ENCODE assay signal across 8 cellular contexts in the genomic region with DNA sequence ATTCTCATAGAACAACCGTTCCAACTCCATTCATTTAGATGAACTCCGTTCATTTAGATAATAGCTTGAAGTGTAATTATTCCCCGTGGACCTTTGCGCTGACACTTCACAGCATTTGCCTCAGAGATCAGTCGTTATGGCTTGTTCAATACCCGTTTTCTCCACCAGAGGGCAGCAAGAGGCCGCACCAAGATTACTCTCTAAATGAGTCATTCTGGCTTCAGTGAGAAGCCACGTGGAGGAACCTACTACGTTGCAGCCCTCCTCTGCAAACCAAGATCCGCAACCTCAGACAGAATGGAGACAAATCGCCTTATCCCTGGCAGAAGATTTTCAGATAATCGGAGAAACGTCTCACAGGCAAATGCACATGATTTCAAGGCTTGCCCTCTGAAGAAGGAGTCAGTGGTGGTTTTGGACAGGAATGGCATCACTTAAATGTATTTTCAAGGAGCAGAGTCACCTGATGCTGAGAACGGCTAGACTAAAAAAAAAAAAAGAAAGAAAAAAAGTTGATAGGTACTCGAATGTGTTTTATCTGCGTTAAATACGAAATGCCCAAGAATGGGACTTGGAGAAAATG.
A peak's percentile ranks its signal among the peaks of the same experiment; 100 is the strongest.
DNase-seq lines count a peak whose midpoint lies in the region; ATAC-seq and FAIRE-seq lines count a peak whose summit lies in the region.

No MANE protein-coding gene starts in this region.

- peak; percentile 76 for FAIRE-seq in RCC 7860 (lab: Jason Lieb, UNC)

- no peak overlapping the region for H3K27ac ChIP-seq in Karpas-422 (ENCODE audit: low read length)

- peak; percentile 98 for ATAC-seq in GM21786 (IDR thresholded peaks at IDR 0.05; ENCODE audit: unreplicated experiment)
- peak; percentile 99 for ATAC-seq in activated T-cell treated with anti-CD3 and anti-CD28 coated beads, Interleukin-2, amount 50 U/mL, for 72 hours (replicated peaks in 1 of 2)

- H3K9ac ChIP-seq in Karpas-422 (ENCODE audit: low read length): peak overlapping the region; percentile 39

- peak overlapping the region; percentile 59 for H2AFZ ChIP-seq in Karpas-422 (ENCODE audit: low read length)

- H3K27ac Mint-ChIP-seq in activated T-cell treated with anti-CD3 and anti-CD28 coated beads, Interleukin-2, amount 50 U/mL, for 72 hours: no peak overlapping the region

- H3K36me3 Mint-ChIP-seq in activated T-cell treated with anti-CD3 and anti-CD28 coated beads, Interleukin-2, amount 50 U/mL, for 72 hours (ENCODE audit: insufficient read depth in 2 of 2): no peaks in the 10 kb centered on the region

- no peaks in the 10 kb centered on the region for H3K36me3 ChIP-seq in Karpas-422 (ENCODE audit: insufficient read depth, low read length)

- no peaks in the 10 kb centered on the region for H3K9me3 Mint-ChIP-seq in activated T-cell treated with anti-CD3 and anti-CD28 coated beads, Interleukin-2, amount 50 U/mL, for 72 hours

- H3K79me2 ChIP-seq in Karpas-422 (ENCODE audit: low read length): no peaks in the 10 kb centered on the region

- DNase-seq in DMS79 treated with DMSO at 0.1 percent for 48 hours (lab: John Stamatoyannopoulos, UW) (peak; percentile 51), Karpas-422 (peak; percentile 94), RCC 7860 (ENCODE audit: low spot score) (peak; percentile 57), fibroblast of the conjunctiva (ENCODE audit: low read depth) (peak; percentile 67), non-pigmented ciliary epithelial cell (ENCODE audit: low read depth) (peak; percentile 56), stromal cell of bone marrow (ENCODE audit: low read depth) (peak; percentile 61)
- peak; percentile 83 to 88 for DNase-seq in activated T-cell treated with anti-CD3 and anti-CD28 coated beads, Interleukin-2, amount 50 U/mL, for 72 hours

- H3K9me2 ChIP-seq in Karpas-422 (replicated peaks; ENCODE audit: insufficient read depth, low read length): no peaks in the 10 kb centered on the region

- no peaks in the 10 kb centered on the region for H4K20me1 ChIP-seq in Karpas-422 (ENCODE audit: insufficient read depth, low read depth, low read length)

- H3K27me3 ChIP-seq in Karpas-422 (ENCODE audit: low read length): no peaks in the 10 kb centered on the region

- peaks cover 13% of the 10 kb centered on the region for H3K4me1 ChIP-seq in Karpas-422 (ENCODE audit: low read length)

- H3K4me3 ChIP-seq in Karpas-422 (ENCODE audit: low read length): peak overlapping the region; percentile 46

- peak overlapping the region; percentile 71 for H3K4me2 ChIP-seq in Karpas-422 (ENCODE audit: low read depth, low read length, poor library complexity, severe bottlenecking)

- H3K9me3 ChIP-seq in Karpas-422 (ENCODE audit: low read length): no peaks in the 10 kb centered on the region

- H3K27me3 Mint-ChIP-seq in activated T-cell treated with anti-CD3 and anti-CD28 coated beads, Interleukin-2, amount 50 U/mL, for 72 hours (ENCODE audit: low read depth): no peaks in the 10 kb centered on the region

- H3K4me3 Mint-ChIP-seq in activated T-cell treated with anti-CD3 and anti-CD28 coated beads, Interleukin-2, amount 50 U/mL, for 72 hours: no peak overlapping the region

- no peaks in the 10 kb centered on the region for H3K4me1 Mint-ChIP-seq in activated T-cell treated with anti-CD3 and anti-CD28 coated beads, Interleukin-2, amount 50 U/mL, for 72 hours (ENCODE audit: low read depth)
